Comparison of ENCODE assay signal across 8 cellular contexts in genomic region chr6:16168858-16169257, GRCh38. TPM values are rescaled to one million over a fixed set of nuclear protein-coding genes. Genes with fewer than 3 reads are reported as not detected.
DNase-seq lines count a peak whose midpoint lies in the region; ATAC-seq and TF ChIP-seq lines count a peak whose summit lies in the region.

No MANE protein-coding gene starts in this region.

- H3K36me3 Mint-ChIP-seq in mesothelial cell of epicardium = no peaks in the 10 kb centered on the region

- peaks cover 53% of the 10 kb centered on the region for H3K4me1 Mint-ChIP-seq in mesothelial cell of epicardium

- H3K27ac ChIP-seq in cardiac muscle cell (no peak overlapping the region), right cardiac atrium (ENCODE audit: low read length) (no peak overlapping the region)

- intact Hi-C loops in right cardiac atrium (cut with DNase I) = no loop called here

- ATAC-seq in right cardiac atrium (no peak), GM21529 (IDR thresholded peaks at IDR 0.05; ENCODE audit: unreplicated experiment) (no peak), HG03045 (IDR thresholded peaks at IDR 0.05; ENCODE audit: unreplicated experiment) (no peak), HG03460 (IDR thresholded peaks at IDR 0.05; ENCODE audit: unreplicated experiment) (no peak)

- H3K9me3 ChIP-seq in cardiac muscle cell (ENCODE audit: low read depth) (no peaks in the 10 kb centered on the region), right cardiac atrium (ENCODE audit: control insufficient read depth, low read length) (no peaks in the 10 kb centered on the region)

- no peak overlapping the region for H3K4me3 Mint-ChIP-seq in mesothelial cell of epicardium

- TF ChIP-seq CTCF in cardiac muscle cell (IDR thresholded peaks at IDR 0.05; ENCODE audit: low read depth, low read length) (peak; percentile 75), mesothelial cell of epicardium (IDR thresholded peaks at IDR 0.05; ENCODE audit: unreplicated experiment) (no peak)

- peaks cover 18% of the 10 kb centered on the region for H3K4me1 ChIP-seq in cardiac muscle cell (ENCODE audit: low read depth)
- no peaks in the 10 kb centered on the region for H3K4me1 ChIP-seq in right cardiac atrium (ENCODE audit: control insufficient read depth, insufficient read depth, low read length)

- peak overlapping the region; percentile 68 for H3K27ac Mint-ChIP-seq in mesothelial cell of epicardium

- DNase-seq in cardiac muscle cell (ENCODE audit: low read depth in 1 of 2, low spot score in 1 of 2) (peak; percentile 53 to 66), right cardiac atrium (no peak), NCI-H2196 (lab: John Stamatoyannopoulos, UW; ENCODE audit: unreplicated experiment) (peak; percentile 39), astrocyte of the hippocampus (ENCODE audit: low read depth, low spot score) (peak; percentile 57), mesothelial cell of epicardium (ENCODE audit: low spot score in 2 of 2, unreplicated experiment in 2 of 2) (no peak)

- H3K27me3 ChIP-seq in cardiac muscle cell (no peaks in the 10 kb centered on the region), right cardiac atrium (ENCODE audit: control insufficient read depth, insufficient read depth) (no peaks in the 10 kb centered on the region)

- H3K27me3 Mint-ChIP-seq in mesothelial cell of epicardium (ENCODE audit: low read depth) = no peaks in the 10 kb centered on the region

- WGBS in right cardiac atrium = 75% methylated on average over 3 of the region's 3 CpGs

- no peaks in the 10 kb centered on the region for H3K36me3 ChIP-seq in cardiac muscle cell

- no peaks in the 10 kb centered on the region for H3K9me3 Mint-ChIP-seq in mesothelial cell of epicardium

- H3K4me3 ChIP-seq in cardiac muscle cell (no peak overlapping the region), right cardiac atrium (ENCODE audit: low read length) (no peak overlapping the region)

RNA-seq across cellular contexts. Expression of gene MYLIP, which starts 40.0 kb away (rescaled TPM):
- total RNA-seq in cardiac muscle cell = 30.1 and 35.6 TPM in 2 replicates
- polyA plus RNA-seq in cardiac muscle cell = 33.4 and 48.2 TPM in 2 replicates
- total RNA-seq in right cardiac atrium = 10 to 100 TPM; 12.6 to 25.9 (median 22.2) TPM
- 13.0 TPM for polyA plus RNA-seq in right cardiac atrium
- 23.9 to 25.7 TPM (median 24.9 TPM) in 3 replicates for total RNA-seq in mesothelial cell of epicardium

Comparison
In these comparisons a context has a peak if more than half of its experiments do, and no peak if none do; other contexts are left out.
1. DNase-seq: peak in cardiac muscle cell (2 of 2), NCI-H2196 (single experiment) and astrocyte of the hippocampus (single experiment); none in right cardiac atrium (0 of 3) and mesothelial cell of epicardium (0 of 2).